ENCODE assay signal across 27 cellular contexts in the genomic region with DNA sequence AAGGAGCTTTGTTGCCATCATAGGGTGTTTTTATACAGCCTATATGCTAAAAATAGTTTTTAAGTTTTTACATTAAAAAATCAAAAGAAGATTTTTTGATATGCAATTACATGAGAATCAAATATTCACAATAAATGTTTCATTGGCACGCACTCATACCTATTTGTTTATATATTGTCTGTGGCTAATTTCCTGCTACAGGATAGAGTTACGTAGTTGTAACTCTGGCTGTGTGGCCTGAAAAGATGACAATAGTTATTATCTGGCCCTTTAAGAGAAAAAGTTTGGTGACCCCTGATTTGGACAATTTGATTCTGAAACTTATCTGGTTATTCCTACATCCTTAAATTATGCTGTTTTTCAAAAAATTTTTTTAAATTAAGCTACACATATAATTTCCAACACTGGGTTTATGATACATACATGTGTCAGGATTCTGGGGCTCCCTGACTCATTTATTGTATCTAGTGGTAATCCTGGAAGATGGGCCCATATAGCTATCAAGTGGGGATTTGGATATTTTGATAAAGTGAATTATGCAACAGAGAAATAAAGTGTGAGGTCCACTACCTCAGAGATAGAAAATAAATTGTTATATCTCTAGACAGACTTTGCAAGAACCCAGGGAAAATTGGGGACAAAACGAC.
"Had no signal": no experiment of that assay in that cellular context is flagged by ENCODE, and none has a peak within 500 bp of the region (broad histone marks: within the 10 kb centered on the region; RNA-seq: fewer than 3 reads in every experiment).

No MANE protein-coding gene starts in this region.

- H3K9me3 ChIP-seq: adrenal gland, breast epithelium, SJSA1 had no signal

- H3K27me3 ChIP-seq: adrenal gland, breast epithelium, MG63, SJSA1 had no signal

- ATAC-seq: activated CD8-positive, alpha-beta T cell treated with anti-CD3 and anti-CD28 coated beads, Interleukin-2, amount 10 ng/mL, durations not matched to agents 7 days and 5 days; WTC11 had no signal

- H3K4me2 ChIP-seq: KMS-11 had no signal

- H3K27ac ChIP-seq: adrenal gland, breast epithelium, KMS-11, SJSA1 had no signal

- H3K4me1 ChIP-seq: adrenal gland, breast epithelium, SJSA1 had no signal

- H3K36me3 ChIP-seq: adrenal gland, breast epithelium, MG63, SJSA1 had no signal

- H3K4me3 ChIP-seq: adrenal gland, breast epithelium, MG63, SJSA1 had no signal

- FAIRE-seq: RCC 7860 had no signal

- H3K9ac ChIP-seq: KMS-11 had no signal

- DNase-seq: activated CD4-positive, alpha-beta T cell treated with anti-CD3 and anti-CD28 coated beads for 48 hours; activated CD4-positive, alpha-beta T cell treated with anti-CD3 and anti-CD28 coated beads, Interleukin-2, amount 50 U/mL, for 4 hours; activated CD4-positive, CD25-positive, alpha-beta regulatory T cell treated with anti-CD3 and anti-CD28 coated beads, Interleukin-2, amount 50 U/mL, for 72 hours; activated CD8-positive, alpha-beta memory T cell treated with anti-CD3 and anti-CD28 coated beads, Interleukin-2, amount 50 U/mL, for 48 hours; activated CD8-positive, alpha-beta T cell treated with anti-CD3 and anti-CD28 coated beads, Interleukin-2, amount 10 ng/mL, durations not matched to agents 7 days and 5 days; activated naive CD4-positive, alpha-beta T cell treated with anti-CD3 and anti-CD28 coated beads, Interleukin-2, amount 50 U/mL, for 16 hours; activated naive CD8-positive, alpha-beta T cell treated with anti-CD3 and anti-CD28 coated beads, Interleukin-2, amount 10 ng/mL, durations not matched to agents 7 days and 5 days; activated T-cell treated with anti-CD3 and anti-CD28 coated beads, Interleukin-2, amount 50 U/mL, for 1 hour; adrenal gland; anterior cingulate cortex; caudate nucleus; MG63; MV-4-11; NCI-H1092 treated with DMSO at 0.1 percent for 48 hours; NCI-H1436; NCI-H1694 treated with DMSO at 0.1 percent for 48 hours; NCI-H2029 treated with DMSO at 0.1 percent for 48 hours; NCI-H345; NCI-H510A; NCI-H69; NK-92 treated with Interleukin-12 subunit alpha and Interleukin-12 subunit beta, amount 100 ng/mL, for 24 hours; SHP77 had no signal
